Comparison of ENCODE assay signal across 34 cellular contexts in the genomic region with DNA sequence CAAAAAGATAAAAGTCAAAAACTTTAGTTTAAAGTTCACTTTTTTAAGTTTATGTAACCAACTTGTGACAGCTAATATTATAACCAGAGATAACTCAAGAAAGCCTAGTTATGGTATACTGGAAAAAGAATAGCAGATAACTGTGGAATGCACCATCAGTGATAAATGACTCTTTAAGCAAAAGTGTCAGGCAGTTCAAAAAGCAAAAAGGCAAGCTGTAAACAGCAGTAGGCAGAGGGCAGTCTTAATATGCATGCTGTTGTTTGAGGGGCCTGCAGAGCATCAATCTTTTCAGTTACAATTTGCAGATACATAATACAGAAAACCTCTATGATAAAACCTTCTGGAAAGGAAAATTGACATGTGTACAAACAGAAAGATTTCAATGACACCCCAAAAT.
"Had no signal": no experiment of that assay in that cellular context is flagged by ENCODE, and none has a peak within 500 bp of the region (broad histone marks: within the 10 kb centered on the region; RNA-seq: fewer than 3 reads in every experiment).

No MANE protein-coding gene starts in this region.

- H3K4me1 ChIP-seq: Peyer's patch, SJSA1 had no signal

- H3K27me3 ChIP-seq: brain microvascular endothelial cell, Peyer's patch, SJSA1 had no signal

- H3K36me3 ChIP-seq: brain microvascular endothelial cell, Peyer's patch, SJSA1 had no signal

- H3K4me3 ChIP-seq: Peyer's patch, SJSA1 had no signal

- H3K9me3 ChIP-seq: Peyer's patch, SJSA1 had no signal

- H3K4me1 Mint-ChIP-seq: activated CD4-positive, alpha-beta T cell treated with anti-CD3 and anti-CD28 coated beads for 36 hours; activated CD4-positive, alpha-beta T cell treated with anti-CD3 and anti-CD28 coated beads, Interleukin-2, amount 10 ng/mL, durations not matched to agents 7 days and 5 days; activated naive CD4-positive, alpha-beta T cell treated with anti-CD3 and anti-CD28 coated beads, Interleukin-2, amount 50 U/mL, for 24 hours; central memory CD8-positive, alpha-beta T cell had no signal

- H3K36me3 Mint-ChIP-seq: activated naive CD4-positive, alpha-beta T cell treated with anti-CD3 and anti-CD28 coated beads, Interleukin-2, amount 50 U/mL, for 24 hours; IgD-negative memory B cell had no signal

- H3K9me3 Mint-ChIP-seq: activated CD4-positive, alpha-beta T cell treated with anti-CD3 and anti-CD28 coated beads, Interleukin-2, amount 10 ng/mL, durations not matched to agents 7 days and 5 days; activated naive CD4-positive, alpha-beta T cell treated with anti-CD3 and anti-CD28 coated beads, Interleukin-2, amount 50 U/mL, for 24 hours; activated T-cell treated with anti-CD3 and anti-CD28 coated beads, Interleukin-2, amount 50 U/mL, for 24 hours; activated T-helper 2 cell treated with anti-CD3 and anti-CD28 coated beads, Interferon-gamma antibody, Interleukin-2, Interleukin-4, amounts not matched to agents 10 μg/mL and 5 μg/mL and 100 μg/mL, durations not matched to agents 14 hours and 24 hours and 36 hours; central memory CD8-positive, alpha-beta T cell; IgD-negative memory B cell; WTC11 had no signal

- DNase-seq: activated CD4-positive, alpha-beta T cell treated with anti-CD3 and anti-CD28 coated beads for 36 hours; activated CD4-positive, alpha-beta T cell treated with anti-CD3 and anti-CD28 coated beads, Interleukin-2, amount 10 ng/mL, durations not matched to agents 7 days and 5 days; activated CD4-positive, alpha-beta T cell treated with anti-CD3 and anti-CD28 coated beads, Interleukin-2, amount 50 U/mL, for 48 hours; activated CD8-positive, alpha-beta T cell treated with anti-CD3 and anti-CD28 coated beads, Interleukin-2, amount 10 ng/mL, durations not matched to agents 7 days and 5 days; activated gamma-delta T cell; activated naive CD4-positive, alpha-beta T cell treated with Interleukin-2 at 50 U/mL for 16 hours; activated T-cell treated with anti-CD3 and anti-CD28 coated beads, Interleukin-2, amount 50 U/mL, for 24 hours; amniotic stem cell; aorta; brain microvascular endothelial cell; Kasumi-1; KG1; MM.1S; MV-4-11; NCI-H1092; NCI-H1436 treated with DMSO at 0.1 percent for 48 hours; NCI-H1694 treated with DMSO at 0.1 percent for 48 hours; NCI-H2029; NCI-H510A; NCI-H526; NCI-H748 treated with DMSO at 0.1 percent for 48 hours; NK-92 treated with Interleukin-12 subunit alpha and Interleukin-12 subunit beta, amount 100 ng/mL, for 24 hours; PC-3; Peyer's patch; RPMI8226; SHP77 treated with DMSO at 0.1 percent for 48 hours; T1000 had no signal

- ATAC-seq: activated CD4-positive, alpha-beta T cell treated with anti-CD3 and anti-CD28 coated beads for 36 hours; activated CD4-positive, CD25-positive, alpha-beta regulatory T cell treated with anti-CD3 and anti-CD28 coated beads, Interleukin-2, amount 50 U/mL, for 24 hours; activated CD8-positive, alpha-beta T cell treated with anti-CD3 and anti-CD28 coated beads, Interleukin-2, amount 10 ng/mL, durations not matched to agents 7 days and 5 days; PC-3 had no signal

- H3K4me3 Mint-ChIP-seq: activated CD4-positive, alpha-beta T cell treated with anti-CD3 and anti-CD28 coated beads for 36 hours; activated CD4-positive, alpha-beta T cell treated with anti-CD3 and anti-CD28 coated beads, Interleukin-2, amount 10 ng/mL, durations not matched to agents 7 days and 5 days; activated CD8-positive, alpha-beta T cell treated with anti-CD3 and anti-CD28 coated beads, Interleukin-2, amount 10 ng/mL, durations not matched to agents 7 days and 5 days; activated naive CD4-positive, alpha-beta T cell treated with anti-CD3 and anti-CD28 coated beads, Interleukin-2, amount 50 U/mL, for 24 hours; activated T-cell treated with anti-CD3 and anti-CD28 coated beads, Interleukin-2, amount 50 U/mL, for 24 hours; central memory CD8-positive, alpha-beta T cell; IgD-negative memory B cell; WTC11 had no signal

- H3K27ac ChIP-seq: brain microvascular endothelial cell, Peyer's patch, SJSA1 had no signal

- H3K27me3 Mint-ChIP-seq: activated CD4-positive, alpha-beta T cell treated with anti-CD3 and anti-CD28 coated beads for 36 hours; activated CD4-positive, alpha-beta T cell treated with anti-CD3 and anti-CD28 coated beads, Interleukin-2, amount 10 ng/mL, durations not matched to agents 7 days and 5 days; activated T-cell treated with anti-CD3 and anti-CD28 coated beads, Interleukin-2, amount 50 U/mL, for 24 hours; central memory CD8-positive, alpha-beta T cell had no signal

- H3K27ac Mint-ChIP-seq: activated CD4-positive, alpha-beta T cell treated with anti-CD3 and anti-CD28 coated beads for 36 hours; activated CD4-positive, alpha-beta T cell treated with anti-CD3 and anti-CD28 coated beads, Interleukin-2, amount 10 ng/mL, durations not matched to agents 7 days and 5 days; activated CD8-positive, alpha-beta T cell treated with anti-CD3 and anti-CD28 coated beads, Interleukin-2, amount 10 ng/mL, durations not matched to agents 7 days and 5 days; activated naive CD4-positive, alpha-beta T cell treated with anti-CD3 and anti-CD28 coated beads, Interleukin-2, amount 50 U/mL, for 24 hours; activated T-cell treated with anti-CD3 and anti-CD28 coated beads, Interleukin-2, amount 50 U/mL, for 24 hours; activated T-helper 2 cell treated with anti-CD3 and anti-CD28 coated beads, Interferon-gamma antibody, Interleukin-2, Interleukin-4, amounts not matched to agents 10 μg/mL and 5 μg/mL and 100 μg/mL, durations not matched to agents 14 hours and 24 hours and 36 hours; IgD-negative memory B cell; WTC11 had no signal
